9 cellular contexts compared by ENCODE assay signal in genomic region chr14:68384335-68384734, GRCh38.
DNase-seq lines count a peak whose midpoint lies in the region; ATAC-seq lines count a peak whose summit lies in the region.
"Had no signal": no experiment of that assay in that cellular context is flagged by ENCODE, and none has a peak within 500 bp of the region (broad histone marks: within the 10 kb centered on the region; RNA-seq: fewer than 3 reads in every experiment).

No MANE protein-coding gene starts in this region.

- no peak overlapping the region for H3K14ac ChIP-seq in neuronal stem cell (ENCODE audit: low read length)

- H3K4me3 ChIP-seq in rectal smooth muscle tissue (ENCODE audit: low read length), result no peak overlapping the region
- H3K4me3 ChIP-seq in SJCRH30, result no peak overlapping the region
- H3K4me3 ChIP-seq in neuronal stem cell (ENCODE audit: low read length in 2 of 2), result no peak overlapping the region

- H3K27ac ChIP-seq in rectal smooth muscle tissue (ENCODE audit: low read depth, low read length) (peak overlapping the region; percentile 80), SJCRH30 (no peak overlapping the region), neuronal stem cell (replicated peaks; ENCODE audit: low read length) (no peak overlapping the region)

- DNase-seq in G401 (ENCODE audit: low spot score) (peak; percentile 52), SIG-M5 (lab: John Stamatoyannopoulos, UW) (peak; percentile 17), Right ventricle myocardium superior (peak; percentile 47), SJCRH30 (no peak), neuronal stem cell (ENCODE audit: low spot score) (no peak)
- DNase-seq: activated CD8-positive, alpha-beta memory T cell treated with anti-CD3 and anti-CD28 coated beads for 24 hours had no signal

- H2AFZ ChIP-seq in neuronal stem cell (ENCODE audit: low read length), result no peak overlapping the region

- no peaks in the 10 kb centered on the region for H3K9me3 ChIP-seq in SJCRH30 (replicated peaks)
- no peaks in the 10 kb centered on the region for H3K9me3 ChIP-seq in neuronal stem cell (replicated peaks in 1 of 2; ENCODE audit: control insufficient read depth in 2 of 2, insufficient read depth in 1 of 2, low read depth in 1 of 2, low read length in 2 of 2)

- no peak overlapping the region for H3K23ac ChIP-seq in neuronal stem cell (ENCODE audit: low read depth, low read length, poor library complexity)

- H3K79me1 ChIP-seq in neuronal stem cell (ENCODE audit: low read depth, low read length), result no peaks in the 10 kb centered on the region

- H3K4me1 ChIP-seq in rectal smooth muscle tissue (ENCODE audit: control insufficient read depth, insufficient read depth, low read length) (peaks cover 49% of the 10 kb centered on the region), SJCRH30 (peaks cover 6% of the 10 kb centered on the region; the same call in 1 of the 2 replicates), neuronal stem cell (ENCODE audit: control insufficient read depth in 2 of 2, insufficient read depth in 1 of 2, low read depth in 1 of 2, low read length in 2 of 2) (peaks cover 2 to 3% of the 10 kb centered on the region in 2 donors)

- H2BK120ac ChIP-seq in neuronal stem cell (ENCODE audit: low read depth, low read length), result no peak overlapping the region

- intact Hi-C loops in Right ventricle myocardium superior (cut with DNase I), result no loop called here

- H3K4me2 ChIP-seq in neuronal stem cell (ENCODE audit: insufficient read depth, low read length, poor library complexity, severe bottlenecking), result no peak overlapping the region

- H2AK5ac ChIP-seq in neuronal stem cell (ENCODE audit: low read depth, low read length), result no peak overlapping the region

- no peak overlapping the region for H2BK15ac ChIP-seq in neuronal stem cell (ENCODE audit: low read length)

- no peak overlapping the region for H4K8ac ChIP-seq in neuronal stem cell (ENCODE audit: low read depth, low read length)

- peak; percentile 92 for ATAC-seq in Right ventricle myocardium superior (ENCODE audit: poor library complexity)
- no peak for ATAC-seq in HG02763 (IDR thresholded peaks at IDR 0.05; ENCODE audit: unreplicated experiment)
- no peak for ATAC-seq in HG02840 (IDR thresholded peaks at IDR 0.05; ENCODE audit: low FRiP score, unreplicated experiment)

- H2BK12ac ChIP-seq in neuronal stem cell (ENCODE audit: low read length), result no peak overlapping the region

- no peak overlapping the region for H2BK5ac ChIP-seq in neuronal stem cell (ENCODE audit: low read length)

- H3K9ac ChIP-seq in rectal smooth muscle tissue (ENCODE audit: low read length) (no peak overlapping the region), neuronal stem cell (ENCODE audit: low read depth, low read length, poor library complexity) (no peak overlapping the region)

- WGBS in neuronal stem cell (ENCODE audit: extremely low coverage in 2 of 2, insufficient read length in 2 of 2, insufficient replicate concordance in 1 of 2), 2 donors, result no CpG with 5 or more reads among the region's 6 CpGs

- H3K27me3 ChIP-seq in rectal smooth muscle tissue (ENCODE audit: control insufficient read depth, insufficient read depth, low read length) (no peaks in the 10 kb centered on the region), SJCRH30 (no peaks in the 10 kb centered on the region), neuronal stem cell (ENCODE audit: control insufficient read depth in 3 of 3, insufficient read depth in 3 of 3, low read depth in 1 of 3, low read length in 3 of 3) (no peaks in the 10 kb centered on the region)

- no peak overlapping the region for H3K18ac ChIP-seq in neuronal stem cell (ENCODE audit: low read length)

- H3K36me3 ChIP-seq in rectal smooth muscle tissue (ENCODE audit: control insufficient read depth, insufficient read depth, low read length) (no peaks in the 10 kb centered on the region), SJCRH30 (no peaks in the 10 kb centered on the region), neuronal stem cell (replicated peaks in 1 of 2; ENCODE audit: control insufficient read depth in 2 of 2, insufficient read depth in 2 of 2, low read length in 2 of 2) (no peaks in the 10 kb centered on the region)

- no peak overlapping the region for H4K91ac ChIP-seq in neuronal stem cell (ENCODE audit: low read depth, low read length, poor library complexity)

- no peak overlapping the region for H3K4ac ChIP-seq in neuronal stem cell (ENCODE audit: low read length)

- in situ Hi-C loops in G401 (cut with HindIII; ENCODE audit: low sequenced_read_pairs), result no loop called here

Comparison
In these comparisons a context has a peak if more than half of its experiments do, and no peak if none do; other contexts are left out.
1. DNase-seq: peak in G401 (single experiment), SIG-M5 (single experiment) and Right ventricle myocardium superior (single experiment); none in SJCRH30 (0 of 2) and neuronal stem cell (single experiment).